Comparison of ENCODE assay signal across 15 cellular contexts in genomic region chr12:19191089-19191488, GRCh38.
DNase-seq lines count a peak whose midpoint lies in the region; TF ChIP-seq lines count a peak whose summit lies in the region.
"Had no signal": no experiment of that assay in that cellular context is flagged by ENCODE, and none has a peak within 500 bp of the region (broad histone marks: within the 10 kb centered on the region; RNA-seq: fewer than 3 reads in every experiment).

No MANE protein-coding gene starts in this region.

- TF ChIP-seq CTCF in endodermal cell (conservative IDR thresholded peaks at IDR 0.05): no peak
- no peak for TF ChIP-seq CTCF in nephron (IDR thresholded peaks at IDR 0.05; ENCODE audit: unreplicated experiment in 3 of 3)

- H3K4me2 ChIP-seq in BLaER1: peak overlapping the region; percentile 53
- H3K4me2 ChIP-seq: A549 had no signal

- DNase-seq in NCI-H226: peak; percentile 6
- no peak for DNase-seq in endodermal cell
- no peak for DNase-seq in NCI-H69 (lab: John Stamatoyannopoulos, UW)
- DNase-seq in COLO668 (lab: John Stamatoyannopoulos, UW; ENCODE audit: unreplicated experiment): no peak
- no peak for DNase-seq in superior temporal gyrus (ENCODE audit: extremely low spot score)
- DNase-seq in glomerular visceral epithelial cell (ENCODE audit: extremely low spot score): no peak
- DNase-seq: activated CD4-positive, alpha-beta T cell treated with anti-CD3 and anti-CD28 coated beads, Interleukin-2, amount 50 U/mL, for 4 hours; CD4-positive, alpha-beta T cell; NCI-H2029 treated with DMSO at 0.1 percent for 48 hours; SHP77 had no signal

- H3K27ac Mint-ChIP-seq in endodermal cell: peak overlapping the region; percentile 58
- H3K27ac Mint-ChIP-seq in nephron: peak overlapping the region in 2 of 3 experiments; percentile 44 to 76
- H3K27ac Mint-ChIP-seq: CD4-positive, alpha-beta T cell; IgD-negative memory B cell had no signal

- no peak overlapping the region for H3K4me3 ChIP-seq in BLaER1
- H3K4me3 ChIP-seq in endodermal cell (ENCODE audit: low read length): peak overlapping the region; percentile 2
- H3K4me3 ChIP-seq: A549, thyroid gland had no signal

- H3K27me3 Mint-ChIP-seq in endodermal cell (ENCODE audit: insufficient read depth): no peaks in the 10 kb centered on the region
- no peaks in the 10 kb centered on the region for H3K27me3 Mint-ChIP-seq in nephron (ENCODE audit: low read depth)
- H3K27me3 Mint-ChIP-seq: CD4-positive, alpha-beta T cell had no signal

- H3K9ac ChIP-seq in BLaER1 (no peak overlapping the region), endodermal cell (ENCODE audit: extremely low read depth, low read length, poor library complexity, severe bottlenecking) (no peak overlapping the region)

- H4K20me1 ChIP-seq in BLaER1: no peaks in the 10 kb centered on the region; the same call in 1 of the 2 replicates

- H3K4me1 Mint-ChIP-seq in endodermal cell (peaks cover 47% of the 10 kb centered on the region), nephron (peaks cover 42% of the 10 kb centered on the region)
- H3K4me1 Mint-ChIP-seq: IgD-negative memory B cell had no signal

- peaks cover 11% of the 10 kb centered on the region for H3K36me3 Mint-ChIP-seq in endodermal cell (ENCODE audit: low read depth)
- H3K36me3 Mint-ChIP-seq in nephron (ENCODE audit: low read depth): no peaks in the 10 kb centered on the region
- H3K36me3 Mint-ChIP-seq: IgD-negative memory B cell had no signal

- H3K9me3 Mint-ChIP-seq in endodermal cell (no peaks in the 10 kb centered on the region), nephron (no peaks in the 10 kb centered on the region)
- H3K9me3 Mint-ChIP-seq: CD4-positive, alpha-beta T cell had no signal

- H3K9me3 ChIP-seq in BLaER1: no peaks in the 10 kb centered on the region
- H3K9me3 ChIP-seq in endodermal cell (ENCODE audit: control insufficient read depth, low read length): no peaks in the 10 kb centered on the region
- H3K9me3 ChIP-seq: A549, thyroid gland had no signal

- H3K4me3 Mint-ChIP-seq in endodermal cell (no peak overlapping the region), nephron (no peak overlapping the region)
- H3K4me3 Mint-ChIP-seq: CD4-positive, alpha-beta T cell; IgD-negative memory B cell had no signal

- 83% methylated on average over 1 of the region's 1 CpG; no CpG with 5 or more reads in 1 of the 2 experiments for WGBS in endodermal cell (ENCODE audit: insufficient coverage in 1 of 2, insufficient read length in 1 of 2), 2 experiments

- H3K36me3 ChIP-seq in BLaER1 (no peaks in the 10 kb centered on the region), endodermal cell (ENCODE audit: control insufficient read depth, insufficient read depth, low read length) (no peaks in the 10 kb centered on the region)
- H3K36me3 ChIP-seq: thyroid gland had no signal

- peaks cover 34% of the 10 kb centered on the region for H3K4me1 ChIP-seq in BLaER1
- H3K4me1 ChIP-seq in endodermal cell (ENCODE audit: control insufficient read depth, insufficient read depth, low read length): peaks cover 6% of the 10 kb centered on the region

- H3K27ac ChIP-seq in BLaER1 (no peak overlapping the region), endodermal cell (ENCODE audit: low read depth, low read length) (no peak overlapping the region)
- H3K27ac ChIP-seq: A549 had no signal

- H3K27me3 ChIP-seq in BLaER1: no peaks in the 10 kb centered on the region
- H3K27me3 ChIP-seq in endodermal cell (ENCODE audit: control insufficient read depth, insufficient read depth, low read length, poor library complexity, severe bottlenecking): no peaks in the 10 kb centered on the region
- H3K27me3 ChIP-seq: thyroid gland had no signal
